1 cellular context compared by ENCODE assay signal in the genomic region with DNA sequence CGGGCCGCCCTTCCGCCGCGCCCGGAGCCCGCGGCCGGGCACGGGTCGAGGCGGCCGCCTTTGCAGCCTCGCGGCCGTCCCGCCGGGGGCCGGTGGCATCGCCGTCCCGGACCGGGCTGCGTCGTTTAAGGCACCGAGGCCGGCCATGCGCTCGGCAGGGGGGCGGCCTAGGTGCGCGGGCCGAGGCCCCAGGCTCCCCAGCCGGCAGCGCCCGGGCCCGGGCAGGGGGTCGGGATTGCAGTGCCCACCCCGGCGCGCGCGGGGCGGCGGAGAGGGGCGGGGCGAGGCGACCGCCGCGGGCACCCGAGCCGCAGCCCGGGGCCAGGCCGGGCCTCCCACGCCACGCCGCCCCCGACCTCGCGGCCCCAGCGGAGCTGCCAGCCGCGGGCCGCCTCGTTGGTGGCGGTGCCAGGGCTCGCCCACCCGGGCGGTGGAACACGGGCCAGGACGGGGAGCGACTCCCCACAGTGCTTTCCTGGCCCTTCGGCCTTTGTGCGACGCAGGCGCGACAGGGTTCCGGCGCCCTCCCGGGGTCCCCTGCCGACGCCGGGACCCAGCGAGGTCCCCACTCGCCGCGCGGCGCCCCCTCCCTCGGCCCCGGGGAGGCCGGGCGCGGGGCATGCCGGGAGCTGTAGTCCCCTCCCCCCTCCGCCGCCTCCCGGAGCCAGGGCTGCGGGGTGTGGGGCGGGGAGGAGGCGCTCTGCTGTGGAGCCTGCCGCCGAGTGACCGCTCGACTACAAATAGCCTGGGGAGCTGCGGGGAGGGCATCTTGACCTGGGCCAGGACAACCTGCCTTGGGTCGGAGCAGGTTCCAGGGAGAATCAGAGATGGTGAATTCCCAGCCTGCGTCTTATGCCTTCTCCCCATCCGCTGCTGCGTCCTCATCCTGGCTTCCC.
TF ChIP-seq lines count a peak whose summit lies in the region.

No MANE protein-coding gene starts in this region.

TF ChIP-seq in HEK293, 187 proteins besides CTCF, POLR2A, EP300 and RAD21 (continued from another document):
- TF ChIP-seq, protein P1, sequence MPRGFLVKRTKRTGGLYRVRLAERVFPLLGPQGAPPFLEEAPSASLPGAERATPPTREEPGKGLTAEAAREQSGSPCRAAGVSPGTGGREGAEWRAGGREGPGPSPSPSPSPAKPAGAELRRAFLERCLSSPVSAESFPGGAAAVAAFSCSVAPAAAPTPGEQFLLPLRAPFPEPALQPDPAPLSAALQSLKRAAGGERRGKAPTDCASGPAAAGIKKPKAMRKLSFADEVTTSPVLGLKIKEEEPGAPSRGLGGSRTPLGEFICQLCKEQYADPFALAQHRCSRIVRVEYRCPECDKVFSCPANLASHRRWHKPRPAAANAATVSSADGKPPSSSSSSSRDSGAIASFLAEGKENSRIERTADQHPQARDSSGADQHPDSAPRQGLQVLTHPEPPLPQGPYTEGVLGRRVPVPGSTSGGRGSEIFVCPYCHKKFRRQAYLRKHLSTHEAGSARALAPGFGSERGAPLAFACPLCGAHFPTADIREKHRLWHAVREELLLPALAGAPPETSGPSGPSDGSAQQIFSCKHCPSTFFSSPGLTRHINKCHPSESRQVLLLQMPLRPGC (tag by site-specific recombination; IDR thresholded peaks at IDR 0.05), result no peak
- TF ChIP-seq ZNF169 (tag by site-specific recombination; IDR thresholded peaks at IDR 0.05), result no peak
- TF ChIP-seq TRIM28 (IDR thresholded peaks at IDR 0.05; ENCODE audit: borderline replicate concordance, low read length), result no peak
- TF ChIP-seq ZNF132 (tag by site-specific recombination; IDR thresholded peaks at IDR 0.05; ENCODE audit: borderline replicate concordance), result no peak
- no peak for TF ChIP-seq ZNF621 (tag by site-specific recombination; IDR thresholded peaks at IDR 0.05)
- no peak for TF ChIP-seq TCF7L2 (IDR thresholded peaks at IDR 0.05; ENCODE audit: borderline replicate concordance, low read depth, low read length)
- no peak for TF ChIP-seq ZNF223 (tag by site-specific recombination; IDR thresholded peaks at IDR 0.05)
- no peak for TF ChIP-seq ZNF658 (tag by site-specific recombination; IDR thresholded peaks at IDR 0.05)
- TF ChIP-seq, protein P2, sequence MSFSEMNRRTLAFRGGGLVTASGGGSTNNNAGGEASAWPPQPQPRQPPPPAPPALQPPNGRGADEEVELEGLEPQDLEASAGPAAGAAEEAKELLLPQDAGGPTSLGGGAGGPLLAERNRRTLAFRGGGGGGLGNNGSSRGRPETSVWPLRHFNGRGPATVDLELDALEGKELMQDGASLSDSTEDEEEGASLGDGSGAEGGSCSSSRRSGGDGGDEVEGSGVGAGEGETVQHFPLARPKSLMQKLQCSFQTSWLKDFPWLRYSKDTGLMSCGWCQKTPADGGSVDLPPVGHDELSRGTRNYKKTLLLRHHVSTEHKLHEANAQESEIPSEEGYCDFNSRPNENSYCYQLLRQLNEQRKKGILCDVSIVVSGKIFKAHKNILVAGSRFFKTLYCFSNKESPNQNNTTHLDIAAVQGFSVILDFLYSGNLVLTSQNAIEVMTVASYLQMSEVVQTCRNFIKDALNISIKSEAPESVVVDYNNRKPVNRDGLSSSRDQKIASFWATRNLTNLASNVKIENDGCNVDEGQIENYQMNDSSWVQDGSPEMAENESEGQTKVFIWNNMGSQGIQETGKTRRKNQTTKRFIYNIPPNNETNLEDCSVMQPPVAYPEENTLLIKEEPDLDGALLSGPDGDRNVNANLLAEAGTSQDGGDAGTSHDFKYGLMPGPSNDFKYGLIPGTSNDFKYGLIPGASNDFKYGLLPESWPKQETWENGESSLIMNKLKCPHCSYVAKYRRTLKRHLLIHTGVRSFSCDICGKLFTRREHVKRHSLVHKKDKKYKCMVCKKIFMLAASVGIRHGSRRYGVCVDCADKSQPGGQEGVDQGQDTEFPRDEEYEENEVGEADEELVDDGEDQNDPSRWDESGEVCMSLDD (tag by site-specific recombination; IDR thresholded peaks at IDR 0.05), result no peak
